Comparison of ENCODE assay signal across 1 cellular context in genomic region chr12:110518014-110518413, GRCh38. TPM values are rescaled to one million over a fixed set of nuclear protein-coding genes. Genes with fewer than 3 reads are reported as not detected.
"Had no signal": no experiment of that assay in that cellular context is flagged by ENCODE, and none has a peak within 500 bp of the region (broad histone marks: within the 10 kb centered on the region; RNA-seq: fewer than 3 reads in every experiment).

No MANE protein-coding gene starts in this region.

RNA-seq across cellular contexts. Expression of gene RAD9B, which starts 15.9 kb away (rescaled TPM):
- total RNA-seq: epithelial cell of proximal tubule had no signal
